Comparison of ENCODE assay signal across 22 cellular contexts in genomic region chr6:54192993-54193392, GRCh38.
A peak's percentile ranks its signal among the peaks of the same experiment; 100 is the strongest.
DNase-seq lines count a peak whose midpoint lies in the region; ATAC-seq, FAIRE-seq and TF ChIP-seq lines count a peak whose summit lies in the region.
"Had no signal": no experiment of that assay in that cellular context is flagged by ENCODE, and none has a peak within 500 bp of the region (broad histone marks: within the 10 kb centered on the region; RNA-seq: fewer than 3 reads in every experiment).

No MANE protein-coding gene starts in this region.

- DNase-seq in H54 (ENCODE audit: insufficient read length, low spot score): no peak
- peak; percentile 40 for DNase-seq in fibroblast of peridontal ligament (ENCODE audit: extremely low read depth)
- DNase-seq in osteoblast (ENCODE audit: insufficient read length, low spot score, missing footprints): peak; percentile 62
- DNase-seq in stomach: no peak
- DNase-seq in activated gamma-delta T cell treated with Interleukin-2 at 50 U/mL for 16 hours: no peak
- DNase-seq in HTR-8/SVneo (ENCODE audit: insufficient read length, low spot score): no peak
- DNase-seq: activated CD4-positive, alpha-beta T cell treated with anti-CD3 and anti-CD28 coated beads, Interleukin-2, amount 50 U/mL, for 4 hours; activated CD8-positive, alpha-beta memory T cell treated with anti-CD3 and anti-CD28 coated beads, Interleukin-2, amount 50 U/mL, for 4 hours; activated naive CD8-positive, alpha-beta T cell treated with anti-CD3 and anti-CD28 coated beads, Interleukin-2, amount 10 ng/mL, durations not matched to agents 7 days and 5 days; cortex of kidney; H9; hippocampal formation; MM.1S; NCI-H1436 treated with DMSO at 0.1 percent for 48 hours; NCI-H510A treated with DMSO at 0.1 percent for 48 hours; stimulated activated CD4-positive, alpha-beta T cell treated with anti-CD3 and anti-CD28 coated beads, Interleukin-1b, Interleukin-23, amount 100 ng/mL, for 48 hours; uterus had no signal

- no peaks in the 10 kb centered on the region for H4K20me1 ChIP-seq in osteoblast (ENCODE audit: insufficient read depth, low read length)

- ATAC-seq in SK-N-SH treated with all-trans-retinoic acid at 6 μM for 48 hours (peak; percentile 53), GM19395 (IDR thresholded peaks at IDR 0.05; ENCODE audit: unreplicated experiment) (no peak)

- peak overlapping the region; percentile 32 for H3K27ac ChIP-seq in osteoblast (ENCODE audit: low read depth, low read length)
- H3K27ac ChIP-seq in stomach: no peak overlapping the region
- H3K27ac ChIP-seq: C4-2B, parathyroid adenoma, uterus, VCaP had no signal

- H3K4me1 ChIP-seq in osteoblast (ENCODE audit: insufficient read depth, low read length): peaks cover 11% of the 10 kb centered on the region
- no peaks in the 10 kb centered on the region for H3K4me1 ChIP-seq in stomach
- H3K4me1 ChIP-seq: parathyroid adenoma, uterus had no signal

- peak; percentile 58 for FAIRE-seq in H54 (lab: Jason Lieb, UNC)
- FAIRE-seq in HTR-8/SVneo (lab: Jason Lieb, UNC): no peak

- H3K4me3 ChIP-seq in osteoblast (ENCODE audit: insufficient read depth, low read length): no peak overlapping the region
- no peak overlapping the region for H3K4me3 ChIP-seq in stomach
- H3K4me3 ChIP-seq: uterus had no signal

- peak overlapping the region; percentile 46 for H3K4me2 ChIP-seq in osteoblast (ENCODE audit: insufficient read depth, low read length)

- TF ChIP-seq POLR2A in H54 (IDR thresholded peaks at IDR 0.05; ENCODE audit: low read depth, low read length) (no peak), stomach (IDR thresholded peaks at IDR 0.05) (no peak)

- no peaks in the 10 kb centered on the region for H3K9me3 ChIP-seq in osteoblast (ENCODE audit: low read depth, low read length)
- H3K9me3 ChIP-seq in stomach: no peaks in the 10 kb centered on the region
- H3K9me3 ChIP-seq: uterus had no signal

- no peak for TF ChIP-seq CTCF in osteoblast (IDR thresholded peaks at IDR 0.05; ENCODE audit: extremely low read depth, low read depth, low read length)
- TF ChIP-seq CTCF in stomach (IDR thresholded peaks at IDR 0.05): no peak

- WGBS in stomach, 5 donors: 50 to 73% (median 59%) methylated on average over 3 of the region's 3 CpGs

- H3K36me3 ChIP-seq in osteoblast (ENCODE audit: insufficient read depth, low read length) (no peaks in the 10 kb centered on the region), stomach (no peaks in the 10 kb centered on the region)
- H3K36me3 ChIP-seq: uterus had no signal

- intact Hi-C loops in stomach (cut with DNase I; ENCODE audit: low total_unique reads): no loop called here

- H3K27me3 ChIP-seq in osteoblast (ENCODE audit: insufficient read depth, low read length) (no peaks in the 10 kb centered on the region), stomach (no peaks in the 10 kb centered on the region)
- H3K27me3 ChIP-seq: uterus had no signal

- peak overlapping the region; percentile 74 for H2AFZ ChIP-seq in osteoblast (ENCODE audit: low read length)
- H2AFZ ChIP-seq: parathyroid adenoma had no signal

- H3K79me2 ChIP-seq in osteoblast (ENCODE audit: insufficient read depth, low read length): no peaks in the 10 kb centered on the region
- H3K79me2 ChIP-seq: parathyroid adenoma had no signal

- no peak for TF ChIP-seq EP300 in stomach (IDR thresholded peaks at IDR 0.05)

TF ChIP-seq in SK-N-SH treated with all-trans-retinoic acid at 6 μM for 48 hours, 23 proteins besides CTCF, POLR2A, EP300 and RAD21:
- TF ChIP-seq TOX (CRISPR knock-in tag; IDR thresholded peaks at IDR 0.05; ENCODE audit: borderline replicate concordance): peak; percentile 81
- no peak for TF ChIP-seq BACH2 (CRISPR knock-in tag; IDR thresholded peaks at IDR 0.05; ENCODE audit: borderline replicate concordance)

Comparison
In these comparisons a context has a peak if more than half of its experiments do, and no peak if none do; other contexts are left out.
1. DNase-seq: peak in fibroblast of peridontal ligament (single experiment) and osteoblast (single experiment); none in H54 (single experiment), stomach (single experiment), activated gamma-delta T cell treated with Interleukin-2 at 50 U/mL for 16 hours (single experiment) and HTR-8/SVneo (single experiment).